In genomic region chr17:17523001-17523713, GRCh38 we compare ENCODE assay signal across 12 cellular contexts. TPM values are rescaled to one million over a fixed set of nuclear protein-coding genes. Genes with fewer than 3 reads are reported as not detected.
DNase-seq lines count a peak whose midpoint lies in the region; ATAC-seq and TF ChIP-seq lines count a peak whose summit lies in the region.
"Had no signal": no experiment of that assay in that cellular context is flagged by ENCODE, and none has a peak within 500 bp of the region (broad histone marks: within the 10 kb centered on the region; RNA-seq: fewer than 3 reads in every experiment).

No MANE protein-coding gene starts in this region.

- TF ChIP-seq CTCF in right atrium auricular region (IDR thresholded peaks at IDR 0.05) (no peak), upper lobe of right lung (IDR thresholded peaks at IDR 0.05) (no peak)

- H3K36me3 ChIP-seq in right atrium auricular region, result no peaks in the 10 kb centered on the region
- no peaks in the 10 kb centered on the region for H3K36me3 ChIP-seq in upper lobe of right lung

- H3K36me3 Mint-ChIP-seq in activated T-helper 1 cell treated with anti-CD3 and anti-CD28 coated beads, Interleukin-12 subunit alpha, Interleukin-12 subunit beta, Interleukin-2, Interleukin-4 antibody, amounts not matched to agents 30 ng/mL and 10 ng/mL and 1 ng/mL, durations not matched to agents 14 hours and 24 hours and 36 hours (ENCODE audit: low read depth), result no peaks in the 10 kb centered on the region
- H3K36me3 Mint-ChIP-seq: activated naive CD8-positive, alpha-beta T cell had no signal

- intact Hi-C loops in Right ventricle myocardium superior (cut with DNase I) (no loop called here), right cardiac atrium (cut with DNase I) (no loop called here), upper lobe of right lung (cut with DNase I) (no loop called here)
- intact Hi-C loops in activated T-helper 1 cell treated with anti-CD3 and anti-CD28 coated beads, Interleukin-12 subunit alpha, Interleukin-12 subunit beta, Interleukin-2, Interleukin-4 antibody, amounts not matched to agents 30 ng/mL and 10 ng/mL and 1 ng/mL, durations not matched to agents 14 hours and 24 hours and 36 hours (cut with micrococcal nuclease), result no loop called here

- no peaks in the 10 kb centered on the region for H3K4me1 Mint-ChIP-seq in activated T-helper 1 cell treated with anti-CD3 and anti-CD28 coated beads, Interleukin-12 subunit alpha, Interleukin-12 subunit beta, Interleukin-2, Interleukin-4 antibody, amounts not matched to agents 30 ng/mL and 10 ng/mL and 1 ng/mL, durations not matched to agents 14 hours and 24 hours and 36 hours (ENCODE audit: low read depth)

- WGBS in right cardiac atrium, result 70% methylated on average over 14 of the region's 14 CpGs

- no peak for ATAC-seq in Right ventricle myocardium superior (ENCODE audit: poor library complexity)
- no peak for ATAC-seq in right cardiac atrium
- peak; percentile 3 for ATAC-seq in upper lobe of right lung
- no peak for ATAC-seq in esophagus mucosa
- ATAC-seq: gastroesophageal sphincter had no signal

- no peak overlapping the region for H3K27ac Mint-ChIP-seq in activated T-helper 1 cell treated with anti-CD3 and anti-CD28 coated beads, Interleukin-12 subunit alpha, Interleukin-12 subunit beta, Interleukin-2, Interleukin-4 antibody, amounts not matched to agents 30 ng/mL and 10 ng/mL and 1 ng/mL, durations not matched to agents 14 hours and 24 hours and 36 hours
- H3K27ac Mint-ChIP-seq: activated naive CD8-positive, alpha-beta T cell had no signal

- H3K4me3 Mint-ChIP-seq in activated T-helper 1 cell treated with anti-CD3 and anti-CD28 coated beads, Interleukin-12 subunit alpha, Interleukin-12 subunit beta, Interleukin-2, Interleukin-4 antibody, amounts not matched to agents 30 ng/mL and 10 ng/mL and 1 ng/mL, durations not matched to agents 14 hours and 24 hours and 36 hours, result no peak overlapping the region
- H3K4me3 Mint-ChIP-seq: activated naive CD8-positive, alpha-beta T cell had no signal

- no peaks in the 10 kb centered on the region for H3K27me3 ChIP-seq in right atrium auricular region
- H3K27me3 ChIP-seq in right cardiac atrium (ENCODE audit: control insufficient read depth, insufficient read depth), result no peaks in the 10 kb centered on the region
- H3K27me3 ChIP-seq in upper lobe of right lung, result no peaks in the 10 kb centered on the region
- H3K27me3 ChIP-seq: gastroesophageal sphincter had no signal

- H3K27me3 Mint-ChIP-seq in activated T-helper 1 cell treated with anti-CD3 and anti-CD28 coated beads, Interleukin-12 subunit alpha, Interleukin-12 subunit beta, Interleukin-2, Interleukin-4 antibody, amounts not matched to agents 30 ng/mL and 10 ng/mL and 1 ng/mL, durations not matched to agents 14 hours and 24 hours and 36 hours (ENCODE audit: insufficient read depth), result no peaks in the 10 kb centered on the region
- H3K27me3 Mint-ChIP-seq: activated naive CD8-positive, alpha-beta T cell had no signal

- H3K4me3 ChIP-seq in right atrium auricular region (no peak overlapping the region), right cardiac atrium (ENCODE audit: low read length) (no peak overlapping the region), upper lobe of right lung (no peak overlapping the region)
- H3K4me3 ChIP-seq: gastroesophageal sphincter had no signal

- no peaks in the 10 kb centered on the region for H3K9me3 Mint-ChIP-seq in activated T-helper 1 cell treated with anti-CD3 and anti-CD28 coated beads, Interleukin-12 subunit alpha, Interleukin-12 subunit beta, Interleukin-2, Interleukin-4 antibody, amounts not matched to agents 30 ng/mL and 10 ng/mL and 1 ng/mL, durations not matched to agents 14 hours and 24 hours and 36 hours

- H3K27ac ChIP-seq in right atrium auricular region (no peak overlapping the region), right cardiac atrium (ENCODE audit: low read length) (no peak overlapping the region), upper lobe of right lung (no peak overlapping the region)
- H3K27ac ChIP-seq: gastroesophageal sphincter had no signal

- H3K9me3 ChIP-seq in right atrium auricular region, result no peaks in the 10 kb centered on the region
- no peaks in the 10 kb centered on the region for H3K9me3 ChIP-seq in right cardiac atrium (ENCODE audit: control insufficient read depth, low read length)
- no peaks in the 10 kb centered on the region for H3K9me3 ChIP-seq in upper lobe of right lung
- H3K9me3 ChIP-seq: gastroesophageal sphincter had no signal

- peaks cover 0 to 25% of the 10 kb centered on the region in 2 donors for H3K4me1 ChIP-seq in right atrium auricular region
- H3K4me1 ChIP-seq in right cardiac atrium (ENCODE audit: control insufficient read depth, insufficient read depth, low read length), result no peaks in the 10 kb centered on the region
- H3K4me1 ChIP-seq in upper lobe of right lung, result no peaks in the 10 kb centered on the region

- DNase-seq in Right ventricle myocardium superior (peak; percentile 31), right atrium auricular region (ENCODE audit: low spot score) (no peak), NCI-H69 (lab: John Stamatoyannopoulos, UW) (peak; percentile 91), right cardiac atrium (peak in 2 of 3 donors; percentile 31 to 34), upper lobe of right lung (no peak)
- DNase-seq in activated T-cell treated with anti-CD3 and anti-CD28 coated beads, Interleukin-2, amount 50 U/mL, for 48 hours, result no peak
- no peak for DNase-seq in activated T-helper 1 cell treated with anti-CD3 and anti-CD28 coated beads, Interleukin-12 subunit alpha, Interleukin-12 subunit beta, Interleukin-2, Interleukin-4 antibody, amounts not matched to agents 30 ng/mL and 10 ng/mL and 1 ng/mL, durations not matched to agents 14 hours and 24 hours and 36 hours (ENCODE audit: low spot score)
- DNase-seq: effector CD4-positive, alpha-beta T cell had no signal

RNA-seq across cellular contexts. Expression of gene RASD1, which starts 27.0 kb away (rescaled TPM):
- total RNA-seq in Right ventricle myocardium superior, result 39.8 TPM
- total RNA-seq in right atrium auricular region, result 100 to 1,000 TPM in 1 of 2 donors, 10 to 100 TPM in 1; 37.9 to 131 TPM
- 10 to 100 TPM; 18.7 to 63.8 (median 39.9) TPM for total RNA-seq in right cardiac atrium
- polyA plus RNA-seq in right cardiac atrium, result 66.2 TPM
- total RNA-seq in upper lobe of right lung, result 39.2 TPM
- total RNA-seq in esophagus mucosa, result 0.60 TPM
- 10.1 and 12.9 TPM in 2 replicates for total RNA-seq in activated T-helper 1 cell treated with anti-CD3 and anti-CD28 coated beads, Interleukin-12 subunit alpha, Interleukin-12 subunit beta, Interleukin-2, Interleukin-4 antibody, amounts not matched to agents 30 ng/mL and 10 ng/mL and 1 ng/mL, durations not matched to agents 14 hours and 24 hours and 36 hours
- total RNA-seq: LHCN-M2 had no signal

RNA-seq across cellular contexts. Expression of gene MED9, which starts 46.4 kb away (rescaled TPM):
- total RNA-seq in Right ventricle myocardium superior, result 37.5 TPM
- 10 to 100 TPM; 36.7 to 41.0 TPM for total RNA-seq in right atrium auricular region
- total RNA-seq in right cardiac atrium, result 10 to 100 TPM; 30.7 to 35.6 (median 32.6) TPM
- polyA plus RNA-seq in right cardiac atrium, result 38.5 TPM
- total RNA-seq in upper lobe of right lung, result 13.8 TPM
- 6.5 TPM for total RNA-seq in esophagus mucosa
- 13.8 and 15.2 TPM in 2 replicates for total RNA-seq in activated T-helper 1 cell treated with anti-CD3 and anti-CD28 coated beads, Interleukin-12 subunit alpha, Interleukin-12 subunit beta, Interleukin-2, Interleukin-4 antibody, amounts not matched to agents 30 ng/mL and 10 ng/mL and 1 ng/mL, durations not matched to agents 14 hours and 24 hours and 36 hours

Comparison
In these comparisons a context has a peak if more than half of its experiments do, and no peak if none do; other contexts are left out.
1. DNase-seq: peak in Right ventricle myocardium superior (single experiment), NCI-H69 (single experiment) and right cardiac atrium (2 of 3); none in right atrium auricular region (single experiment), upper lobe of right lung (single experiment), activated T-cell treated with anti-CD3 and anti-CD28 coated beads, Interleukin-2, amount 50 U/mL, for 48 hours (0 of 2) and activated T-helper 1 cell treated with anti-CD3 and anti-CD28 coated beads, Interleukin-12 subunit alpha, Interleukin-12 subunit beta, Interleukin-2, Interleukin-4 antibody, amounts not matched to agents 30 ng/mL and 10 ng/mL and 1 ng/mL, durations not matched to agents 14 hours and 24 hours and 36 hours (single experiment).